Comparison of ENCODE assay signal across 23 cellular contexts in the genomic region with DNA sequence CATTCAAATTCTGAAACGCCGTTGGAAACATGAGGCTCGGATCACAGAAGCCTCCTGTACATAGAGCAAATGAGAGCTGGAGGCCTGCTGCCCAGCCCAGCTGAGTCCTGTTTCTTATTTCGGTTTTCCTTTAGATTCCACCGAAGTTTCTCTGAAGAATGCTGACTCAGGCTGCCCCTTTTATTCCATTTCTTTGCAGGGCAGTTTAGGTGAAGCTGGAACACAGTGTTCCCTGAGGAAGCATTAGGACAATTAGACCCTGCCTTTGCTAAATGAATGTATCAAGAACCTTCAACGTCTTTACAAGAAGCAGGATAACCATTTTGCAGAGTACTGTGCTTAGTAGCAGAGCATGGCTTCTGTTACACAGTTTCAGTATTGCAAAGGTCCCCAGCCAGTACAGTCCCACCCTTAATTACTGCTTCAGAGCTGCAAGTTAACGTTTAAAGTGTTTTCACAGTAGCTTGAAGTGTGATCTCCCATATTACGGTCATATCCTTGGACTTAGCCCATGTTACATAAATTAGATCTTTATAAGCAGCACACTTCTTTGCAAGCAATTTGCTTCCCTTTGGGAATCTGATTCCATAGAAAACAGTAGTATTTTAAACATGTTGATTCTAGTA.
DNase-seq lines count a peak whose midpoint lies in the region; ATAC-seq, FAIRE-seq and TF ChIP-seq lines count a peak whose summit lies in the region.
"Had no signal": no experiment of that assay in that cellular context is flagged by ENCODE, and none has a peak within 500 bp of the region (broad histone marks: within the 10 kb centered on the region; RNA-seq: fewer than 3 reads in every experiment).

No MANE protein-coding gene starts in this region.

- H3K36me3 ChIP-seq in astrocyte (ENCODE audit: insufficient read depth, low read length) = no peaks in the 10 kb centered on the region
- no peaks in the 10 kb centered on the region for H3K36me3 ChIP-seq in kidney (ENCODE audit: control insufficient read depth in 1 of 2, insufficient read depth in 2 of 2, low read length in 2 of 2)
- no peaks in the 10 kb centered on the region for H3K36me3 ChIP-seq in SK-N-SH (replicated peaks in 1 of 2; ENCODE audit: control insufficient read depth in 1 of 2, insufficient read depth in 2 of 2, low read length in 1 of 2)

- no peaks in the 10 kb centered on the region for H3K9me2 ChIP-seq in SK-N-SH

- peaks cover 18% of the 10 kb centered on the region for H3K4me1 Mint-ChIP-seq in astrocyte (ENCODE audit: low read depth, unreplicated experiment)

- H3K4me2 ChIP-seq in A549 (no peak overlapping the region), astrocyte (ENCODE audit: low read length) (no peak overlapping the region), SK-N-SH (no peak overlapping the region)

- H3K27me3 Mint-ChIP-seq in astrocyte (ENCODE audit: low read depth, unreplicated experiment) = no peaks in the 10 kb centered on the region
- H3K27me3 Mint-ChIP-seq: B cell, IgD-negative memory B cell had no signal

- 89% methylated on average over 8 of the region's 8 CpGs for WGBS in A549 (ENCODE audit: missing lambda C conversion rate)
- WGBS in SK-N-SH (ENCODE audit: low lambda C conversion rate) = 46% methylated on average over 8 of the region's 8 CpGs

- H3K27me3 ChIP-seq in astrocyte (ENCODE audit: insufficient read depth, low read length) (no peaks in the 10 kb centered on the region), SK-N-SH (ENCODE audit: insufficient read depth) (no peaks in the 10 kb centered on the region)

- no peak for TF ChIP-seq RAD21 in A549 (conservative IDR thresholded peaks at IDR 0.05 in 1 of 2, IDR thresholded peaks at IDR 0.05 in 1 of 2)
- TF ChIP-seq RAD21 in SK-N-SH (IDR thresholded peaks at IDR 0.05; ENCODE audit: low read length) = no peak

- no peaks in the 10 kb centered on the region for H3K9me3 ChIP-seq in A549
- H3K9me3 ChIP-seq in astrocyte (ENCODE audit: insufficient read depth, low read depth, low read length) = no peaks in the 10 kb centered on the region
- no peaks in the 10 kb centered on the region for H3K9me3 ChIP-seq in kidney (ENCODE audit: control insufficient read depth in 1 of 2, low read length in 2 of 2)
- H3K9me3 ChIP-seq in SK-N-SH = no peaks in the 10 kb centered on the region

- H3K4me3 ChIP-seq in A549 = no peak overlapping the region
- no peak overlapping the region for H3K4me3 ChIP-seq in astrocyte (ENCODE audit: insufficient read depth, low read depth, low read length)
- H3K4me3 ChIP-seq in kidney (ENCODE audit: low read length in 2 of 2) = peak overlapping the region; percentile 3 to 14
- H3K4me3 ChIP-seq in SK-N-SH (ENCODE audit: low read depth in 2 of 2, low read length in 1 of 2) = no peak overlapping the region

- H4K20me1 ChIP-seq in astrocyte (ENCODE audit: insufficient read depth, low read length) (no peaks in the 10 kb centered on the region), SK-N-SH (ENCODE audit: insufficient read depth) (no peaks in the 10 kb centered on the region)

- no peaks in the 10 kb centered on the region for H3F3A ChIP-seq in SK-N-SH (replicated peaks; ENCODE audit: insufficient read depth)

- no peak for TF ChIP-seq POLR2A in A549 (IDR thresholded peaks at IDR 0.05; ENCODE audit: low read length)

- CTCF ChIA-PET in A549 (lab: Yijun Ruan, JAX) (no interaction called here), SK-N-SH (lab: Yijun Ruan, JAX) (no interaction called here)

- intact Hi-C loops in kidney (cut with DNase I) = no loop called here

- DNase-seq in A549 (ENCODE audit: low read depth in 1 of 2, low spot score in 1 of 2) = no peak
- DNase-seq in astrocyte (ENCODE audit: low read depth) = no peak
- peak; percentile 1 for DNase-seq in fibroblast of gingiva (ENCODE audit: low read depth)
- DNase-seq in kidney = no peak
- DNase-seq in stimulated activated naive CD4-positive, alpha-beta T cell treated with Interleukin-2 at 50 U/mL for 16 hours (lab: John Stamatoyannopoulos, UW) = no peak
- DNase-seq in SK-N-SH = no peak
- DNase-seq in H4 (ENCODE audit: low spot score) = no peak
- DNase-seq: DMS53, GDM1, Karpas-422, NCI-H1694, NCI-H2081, NCI-H2171, NCI-H345, NCI-H526, Right ventricle myocardium superior had no signal

- H3K4me1 ChIP-seq in A549 = no peaks in the 10 kb centered on the region
- H3K4me1 ChIP-seq in astrocyte (ENCODE audit: insufficient read depth, low read length) = no peaks in the 10 kb centered on the region
- peaks cover 6 to 15% of the 10 kb centered on the region in 2 donors for H3K4me1 ChIP-seq in kidney (ENCODE audit: control insufficient read depth in 1 of 2, insufficient read depth in 1 of 2, low read depth in 1 of 2, low read length in 2 of 2)
- H3K4me1 ChIP-seq in SK-N-SH (ENCODE audit: control insufficient read depth in 1 of 2, insufficient read depth in 2 of 2, low read depth in 1 of 2, low read length in 1 of 2) = peaks cover 0 to 14% of the 10 kb centered on the region in 2 experiments; a peak in 1 of 4 replicates

- FAIRE-seq in A549 (lab: Jason Lieb, UNC) (no peak), astrocyte (lab: Jason Lieb, UNC) (peak; percentile 73), kidney (lab: Jason Lieb, UNC) (peak; percentile 62)
- FAIRE-seq: D721Med, H54, HTR-8/SVneo had no signal

- H3K9ac ChIP-seq in astrocyte (ENCODE audit: low read length) (no peak overlapping the region), kidney (ENCODE audit: low read length in 2 of 2) (no peak overlapping the region), SK-N-SH (no peak overlapping the region)

- H3K4me3 Mint-ChIP-seq in astrocyte (ENCODE audit: unreplicated experiment) = no peak overlapping the region
- H3K4me3 Mint-ChIP-seq: B cell, CD14-positive monocyte, IgD-negative memory B cell had no signal

- POLR2A ChIA-PET in A549 (lab: Yijun Ruan, JAX) = no interaction called here
- POLR2A ChIA-PET in SK-N-SH (lab: Yijun Ruan, JAX) = interaction anchor here (0.7 kb wide), 1 partner anchor 27 kb away, joined by 3 read pairs; no protein-coding TSS in a partner anchor

- H2AFZ ChIP-seq in astrocyte (ENCODE audit: low read depth, low read length) (no peak overlapping the region), SK-N-SH (ENCODE audit: low read depth) (no peak overlapping the region)

- H3K27ac Mint-ChIP-seq in astrocyte (ENCODE audit: unreplicated experiment) = no peak overlapping the region
- H3K27ac Mint-ChIP-seq: B cell, CD14-positive monocyte had no signal

- no peak for TF ChIP-seq CTCF in A549 (IDR thresholded peaks at IDR 0.05)
- no peak for TF ChIP-seq CTCF in astrocyte (IDR thresholded peaks at IDR 0.05; ENCODE audit: insufficient read depth, low read depth, low read length)
- no peak for TF ChIP-seq CTCF in kidney (IDR thresholded peaks at IDR 0.05; ENCODE audit: borderline replicate concordance, extremely low read depth, insufficient read depth)
- TF ChIP-seq CTCF in SK-N-SH (IDR thresholded peaks at IDR 0.05) = no peak

- H3K36me3 Mint-ChIP-seq in astrocyte (ENCODE audit: low read depth, unreplicated experiment) = no peaks in the 10 kb centered on the region

- TF ChIP-seq EP300 in A549 (IDR thresholded peaks at IDR 0.05) = no peak
- no peak for TF ChIP-seq EP300 in SK-N-SH (IDR thresholded peaks at IDR 0.05; ENCODE audit: borderline replicate concordance in 1 of 2, low read depth in 1 of 2, low read length in 1 of 2)

- H3K79me2 ChIP-seq in astrocyte (ENCODE audit: insufficient read depth, low read length) = peaks cover 3% of the 10 kb centered on the region
- H3K79me2 ChIP-seq in SK-N-SH (ENCODE audit: insufficient read depth) = no peaks in the 10 kb centered on the region

- ATAC-seq in A549 (no peak), HG03159 (IDR thresholded peaks at IDR 0.05; ENCODE audit: unreplicated experiment) (no peak)

- H3K27ac ChIP-seq in A549 (no peak overlapping the region), astrocyte (ENCODE audit: low read depth, low read length) (no peak overlapping the region), kidney (ENCODE audit: low read depth in 2 of 2, low read length in 2 of 2) (peak overlapping the region; percentile 41 to 54), SK-N-SH (ENCODE audit: low read depth in 2 of 2, low read length in 1 of 2) (no peak overlapping the region)

- no peaks in the 10 kb centered on the region for H3K9me3 Mint-ChIP-seq in astrocyte (ENCODE audit: unreplicated experiment)
- H3K9me3 Mint-ChIP-seq: IgD-negative memory B cell had no signal

TF ChIP-seq in A549, 52 proteins besides CTCF, POLR2A, EP300 and RAD21:
- TF ChIP-seq RARB (CRISPR knock-in tag; IDR thresholded peaks at IDR 0.05) (no peak), ATOH8 (CRISPR knock-in tag; IDR thresholded peaks at IDR 0.05; ENCODE audit: low read depth) (no peak), MAFK (IDR thresholded peaks at IDR 0.05; ENCODE audit: partially characterized antibody) (peak; percentile 13)

TF ChIP-seq in SK-N-SH, 30 proteins besides CTCF, POLR2A, EP300 and RAD21:
- TF ChIP-seq USF1 (IDR thresholded peaks at IDR 0.05; ENCODE audit: borderline replicate concordance, low read depth) (no peak), EZH2phosphoT487 (IDR thresholded peaks at IDR 0.05; ENCODE audit: borderline replicate concordance, low read depth) (no peak), POLR2AphosphoS5 (IDR thresholded peaks at IDR 0.05; ENCODE audit: low read depth, low read length) (no peak), MAX (IDR thresholded peaks at IDR 0.05; ENCODE audit: low read depth) (no peak), RFX5 (IDR thresholded peaks at IDR 0.05; ENCODE audit: low read length) (no peak), GABPA (IDR thresholded peaks at IDR 0.05; ENCODE audit: low read depth) (no peak), ELF1 (IDR thresholded peaks at IDR 0.05) (no peak)
- TF ChIP-seq, protein P1, sequence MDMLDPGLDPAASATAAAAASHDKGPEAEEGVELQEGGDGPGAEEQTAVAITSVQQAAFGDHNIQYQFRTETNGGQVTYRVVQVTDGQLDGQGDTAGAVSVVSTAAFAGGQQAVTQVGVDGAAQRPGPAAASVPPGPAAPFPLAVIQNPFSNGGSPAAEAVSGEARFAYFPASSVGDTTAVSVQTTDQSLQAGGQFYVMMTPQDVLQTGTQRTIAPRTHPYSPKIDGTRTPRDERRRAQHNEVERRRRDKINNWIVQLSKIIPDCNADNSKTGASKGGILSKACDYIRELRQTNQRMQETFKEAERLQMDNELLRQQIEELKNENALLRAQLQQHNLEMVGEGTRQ (IDR thresholded peaks at IDR 0.05; ENCODE audit: borderline replicate concordance, low read depth, low read length) = no peak

Comparison
In these comparisons a context has a peak if more than half of its experiments do, and no peak if none do; other contexts are left out.
1. H3K27ac ChIP-seq: peak in kidney (2 of 2); none in A549 (0 of 2), astrocyte (single experiment) and SK-N-SH (0 of 2).
2. H3K4me3 ChIP-seq: peak in kidney (2 of 2); none in A549 (single experiment), astrocyte (single experiment) and SK-N-SH (0 of 2).